ENCODE assay signal across 21 cellular contexts in the genomic region with DNA sequence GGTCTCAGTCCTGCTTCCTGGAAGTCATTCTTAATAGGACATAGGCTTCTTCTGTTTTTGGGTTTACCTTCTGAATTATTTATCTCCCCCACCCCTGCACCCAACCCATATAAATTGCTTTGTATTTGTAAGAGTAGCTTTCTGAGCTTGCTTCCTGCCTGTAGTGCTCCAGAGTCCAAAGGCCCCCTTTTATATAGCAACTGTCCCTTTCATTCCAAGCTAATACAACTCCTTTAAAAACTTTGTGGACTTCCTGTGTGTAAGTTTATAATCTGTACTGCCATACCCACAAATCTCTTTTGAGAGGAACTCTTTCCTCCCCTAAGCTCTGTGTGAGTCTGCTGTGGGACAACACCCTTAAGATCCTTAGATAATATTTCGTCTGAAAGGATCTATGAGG.
"Had no signal": no experiment of that assay in that cellular context is flagged by ENCODE, and none has a peak within 500 bp of the region (broad histone marks: within the 10 kb centered on the region; RNA-seq: fewer than 3 reads in every experiment).

No MANE protein-coding gene starts in this region.

- H3K36me3 ChIP-seq: breast epithelium, pancreas, thyroid gland had no signal

- H3K4me1 Mint-ChIP-seq: mesothelial cell of epicardium had no signal

- H3K27me3 ChIP-seq: breast epithelium, pancreas, right atrium auricular region, thyroid gland had no signal

- H3K9me3 ChIP-seq: pancreas, thyroid gland had no signal

- H3K4me1 ChIP-seq: thyroid gland had no signal

- H3K27me3 Mint-ChIP-seq: activated CD4-positive, alpha-beta memory T cell treated with anti-CD3 and anti-CD28 coated beads, Interleukin-2, amount 10 ng/mL, durations not matched to agents 7 days and 5 days; central memory CD8-positive, alpha-beta T cell had no signal

- H3K27ac Mint-ChIP-seq: activated CD4-positive, alpha-beta memory T cell treated with anti-CD3 and anti-CD28 coated beads, Interleukin-2, amount 10 ng/mL, durations not matched to agents 7 days and 5 days; mesothelial cell of epicardium; nephron had no signal

- H3K9me3 Mint-ChIP-seq: central memory CD8-positive, alpha-beta T cell had no signal

- DNase-seq: activated CD4-positive, alpha-beta memory T cell treated with anti-CD3 and anti-CD28 coated beads, Interleukin-2, amount 10 ng/mL, durations not matched to agents 7 days and 5 days; activated CD4-positive, alpha-beta T cell treated with anti-CD3 and anti-CD28 coated beads for 48 hours; activated CD4-positive, CD25-positive, alpha-beta regulatory T cell; activated naive CD4-positive, alpha-beta T cell treated with Interleukin-2 at 50 U/mL for 16 hours; effector memory CD4-positive, alpha-beta T cell; foreskin melanocyte; left ventricle myocardium superior; mammary epithelial cell; pancreas; psoas muscle; stimulated activated CD4-positive, alpha-beta T cell treated with anti-CD3 and anti-CD28 coated beads, Interleukin-12 subunit alpha, Interleukin-12 subunit beta, amount 100 ng/mL, for 4 hours; stimulated activated CD4-positive, alpha-beta T cell treated with anti-CD3 and anti-CD28 coated beads, Interleukin-4, amount 100 ng/mL, for 4 hours; stimulated activated naive CD8-positive, alpha-beta T cell treated with anti-CD3 and anti-CD28 coated beads, Interleukin-15, Interleukin-2, amounts not matched to agents 100 U/mL and 50 U/mL, for 24 hours; T1000; thyroid gland had no signal

- H3K4me3 Mint-ChIP-seq: activated CD4-positive, alpha-beta memory T cell treated with anti-CD3 and anti-CD28 coated beads, Interleukin-2, amount 10 ng/mL, durations not matched to agents 7 days and 5 days; central memory CD8-positive, alpha-beta T cell; mesothelial cell of epicardium; nephron had no signal

- H3K27ac ChIP-seq: breast epithelium, pancreas, psoas muscle, right atrium auricular region, thyroid gland had no signal

- ATAC-seq: left ventricle myocardium superior; pancreas; psoas muscle; SK-N-SH treated with all-trans-retinoic acid at 6 μM for 48 hours; stimulated activated naive CD8-positive, alpha-beta T cell treated with anti-CD3 and anti-CD28 coated beads, Interleukin-15, Interleukin-2, amounts not matched to agents 100 U/mL and 50 U/mL, for 24 hours had no signal

- H3K4me3 ChIP-seq: breast epithelium, pancreas, psoas muscle, right atrium auricular region, thyroid gland had no signal
